Comparison of ENCODE assay signal across 1 cellular context in genomic region chr6:89057759-89058158, GRCh38.
TF ChIP-seq lines count a peak whose summit lies in the region.

No MANE protein-coding gene starts in this region.

TF ChIP-seq in GM23338, 12 proteins besides CTCF, POLR2A, EP300 and RAD21 (continued from another document):
- no peak for TF ChIP-seq ZNF462 (CRISPR knock-in tag; IDR thresholded peaks at IDR 0.05)
- TF ChIP-seq ZNF331 (CRISPR knock-in tag; IDR thresholded peaks at IDR 0.05; ENCODE audit: low read depth): no peak
- no peak for TF ChIP-seq NANOG (IDR thresholded peaks at IDR 0.05; ENCODE audit: borderline replicate concordance)
- TF ChIP-seq, protein P1, sequence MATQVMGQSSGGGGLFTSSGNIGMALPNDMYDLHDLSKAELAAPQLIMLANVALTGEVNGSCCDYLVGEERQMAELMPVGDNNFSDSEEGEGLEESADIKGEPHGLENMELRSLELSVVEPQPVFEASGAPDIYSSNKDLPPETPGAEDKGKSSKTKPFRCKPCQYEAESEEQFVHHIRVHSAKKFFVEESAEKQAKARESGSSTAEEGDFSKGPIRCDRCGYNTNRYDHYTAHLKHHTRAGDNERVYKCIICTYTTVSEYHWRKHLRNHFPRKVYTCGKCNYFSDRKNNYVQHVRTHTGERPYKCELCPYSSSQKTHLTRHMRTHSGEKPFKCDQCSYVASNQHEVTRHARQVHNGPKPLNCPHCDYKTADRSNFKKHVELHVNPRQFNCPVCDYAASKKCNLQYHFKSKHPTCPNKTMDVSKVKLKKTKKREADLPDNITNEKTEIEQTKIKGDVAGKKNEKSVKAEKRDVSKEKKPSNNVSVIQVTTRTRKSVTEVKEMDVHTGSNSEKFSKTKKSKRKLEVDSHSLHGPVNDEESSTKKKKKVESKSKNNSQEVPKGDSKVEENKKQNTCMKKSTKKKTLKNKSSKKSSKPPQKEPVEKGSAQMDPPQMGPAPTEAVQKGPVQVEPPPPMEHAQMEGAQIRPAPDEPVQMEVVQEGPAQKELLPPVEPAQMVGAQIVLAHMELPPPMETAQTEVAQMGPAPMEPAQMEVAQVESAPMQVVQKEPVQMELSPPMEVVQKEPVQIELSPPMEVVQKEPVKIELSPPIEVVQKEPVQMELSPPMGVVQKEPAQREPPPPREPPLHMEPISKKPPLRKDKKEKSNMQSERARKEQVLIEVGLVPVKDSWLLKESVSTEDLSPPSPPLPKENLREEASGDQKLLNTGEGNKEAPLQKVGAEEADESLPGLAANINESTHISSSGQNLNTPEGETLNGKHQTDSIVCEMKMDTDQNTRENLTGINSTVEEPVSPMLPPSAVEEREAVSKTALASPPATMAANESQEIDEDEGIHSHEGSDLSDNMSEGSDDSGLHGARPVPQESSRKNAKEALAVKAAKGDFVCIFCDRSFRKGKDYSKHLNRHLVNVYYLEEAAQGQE (IDR thresholded peaks at IDR 0.05; ENCODE audit: unreplicated experiment): no peak
- no peak for TF ChIP-seq EZH2 (IDR thresholded peaks at IDR 0.05; ENCODE audit: low read depth, unreplicated experiment)
- TF ChIP-seq STAT1 (IDR thresholded peaks at IDR 0.05; ENCODE audit: unreplicated experiment): no peak
- TF ChIP-seq POLR2AphosphoS5 (IDR thresholded peaks at IDR 0.05; ENCODE audit: low read depth): no peak
TF ChIP-seq in GM23338: peak in this region for 0.
